Comparison of ENCODE assay signal across 35 cellular contexts in genomic region chr3:41339758-41340157, GRCh38.
"Had no signal": no experiment of that assay in that cellular context is flagged by ENCODE, and none has a peak within 500 bp of the region (broad histone marks: within the 10 kb centered on the region; RNA-seq: fewer than 3 reads in every experiment).

No MANE protein-coding gene starts in this region.

- H3K4me1 Mint-ChIP-seq: activated CD4-positive, alpha-beta T cell treated with anti-CD3 and anti-CD28 coated beads for 36 hours; activated CD4-positive, alpha-beta T cell treated with anti-CD3 and anti-CD28 coated beads, Interleukin-2, amount 10 ng/mL, durations not matched to agents 24 days and 14 days; activated CD8-positive, alpha-beta memory T cell treated with anti-CD3 and anti-CD28 coated beads, Interleukin-2, amount 10 ng/mL, durations not matched to agents 7 days and 5 days; activated naive CD4-positive, alpha-beta T cell treated with anti-CD3 and anti-CD28 coated beads, Interleukin-2, amount 50 U/mL, for 24 hours had no signal

- H3K4me3 Mint-ChIP-seq: activated CD4-positive, alpha-beta memory T cell treated with anti-CD3 and anti-CD28 coated beads for 36 hours; activated CD4-positive, alpha-beta T cell treated with anti-CD3 and anti-CD28 coated beads for 36 hours; activated CD4-positive, alpha-beta T cell treated with anti-CD3 and anti-CD28 coated beads, Interleukin-2, amount 10 ng/mL, durations not matched to agents 24 days and 14 days; activated CD8-positive, alpha-beta memory T cell treated with anti-CD3 and anti-CD28 coated beads, Interleukin-2, amount 10 ng/mL, durations not matched to agents 7 days and 5 days; activated CD8-positive, alpha-beta T cell treated with anti-CD3 and anti-CD28 coated beads, Interleukin-2, amount 10 ng/mL, durations not matched to agents 7 days and 5 days; activated naive CD4-positive, alpha-beta T cell treated with anti-CD3 and anti-CD28 coated beads for 36 hours; activated naive CD4-positive, alpha-beta T cell treated with anti-CD3 and anti-CD28 coated beads, Interleukin-2, amount 50 U/mL, for 24 hours; activated naive CD8-positive, alpha-beta T cell treated with anti-CD3 and anti-CD28 coated beads for 36 hours; activated naive CD8-positive, alpha-beta T cell treated with anti-CD3 and anti-CD28 coated beads, Interleukin-2, amount 50 U/mL, for 24 hours; activated T-helper 1 cell treated with anti-CD3 and anti-CD28 coated beads, Interleukin-12 subunit alpha, Interleukin-12 subunit beta, Interleukin-2, Interleukin-4 antibody, amounts not matched to agents 30 ng/mL and 10 ng/mL and 1 ng/mL, durations not matched to agents 14 hours and 24 hours and 36 hours; effector memory CD8-positive, alpha-beta T cell; T-helper 17 cell; T-helper 2 cell treated with Interferon-gamma antibody and Interleukin-4, amounts not matched to agents 5 μg/mL and 100 μg/mL, for 36 hours had no signal

- DNase-seq: activated CD4-positive, alpha-beta memory T cell treated with anti-CD3 and anti-CD28 coated beads for 36 hours; activated CD4-positive, alpha-beta T cell treated with anti-CD3 and anti-CD28 coated beads for 36 hours; activated CD4-positive, alpha-beta T cell treated with anti-CD3 and anti-CD28 coated beads, Interleukin-2, amount 10 ng/mL, durations not matched to agents 24 days and 14 days; activated CD4-positive, CD25-positive, alpha-beta regulatory T cell; activated CD4-positive, CD25-positive, alpha-beta regulatory T cell treated with anti-CD3 and anti-CD28 coated beads, Interleukin-2, amount 50 U/mL, for 72 hours; activated CD8-positive, alpha-beta memory T cell treated with anti-CD3 and anti-CD28 coated beads, Interleukin-2, amount 10 ng/mL, durations not matched to agents 7 days and 5 days; activated CD8-positive, alpha-beta memory T cell treated with anti-CD3 and anti-CD28 coated beads, Interleukin-2, amount 50 U/mL, for 4 hours; activated CD8-positive, alpha-beta T cell treated with anti-CD3 and anti-CD28 coated beads, Interleukin-2, amount 10 ng/mL, durations not matched to agents 7 days and 5 days; activated effector memory CD4-positive, alpha-beta T cell treated with anti-CD3 and anti-CD28 coated beads, Interleukin-2, amount 50 U/mL, for 16 hours; activated naive CD4-positive, alpha-beta T cell treated with anti-CD3 and anti-CD28 coated beads for 36 hours; activated naive CD8-positive, alpha-beta T cell treated with anti-CD3 and anti-CD28 coated beads for 36 hours; activated naive CD8-positive, alpha-beta T cell treated with anti-CD3 and anti-CD28 coated beads, Interleukin-2, amount 50 U/mL, for 24 hours; activated T-cell treated with anti-CD3 and anti-CD28 coated beads, Interleukin-2, amount 50 U/mL, for 1 hour; activated T-cell treated with anti-CD3 and anti-CD28 coated beads, Interleukin-2, amount 50 U/mL, for 48 hours; adrenal gland; amygdala; aorta; body of pancreas; caudate nucleus; cortex of kidney; dermis blood vessel endothelial cell; effector CD4-positive, alpha-beta T cell; effector memory CD8-positive, alpha-beta T cell; erythroblast; foreskin keratinocyte; gastrocnemius medialis; T-helper 1 cell; T-helper 17 cell; T1000; WERI-Rb-1 had no signal

- H3K27ac ChIP-seq: adrenal gland, body of pancreas, esophagus muscularis mucosa, foreskin keratinocyte, gastrocnemius medialis, WERI-Rb-1 had no signal

- H3K27me3 ChIP-seq: adrenal gland, body of pancreas, esophagus muscularis mucosa, foreskin keratinocyte, gastrocnemius medialis had no signal

- H3K27ac Mint-ChIP-seq: activated CD4-positive, alpha-beta memory T cell treated with anti-CD3 and anti-CD28 coated beads for 36 hours; activated CD4-positive, alpha-beta T cell treated with anti-CD3 and anti-CD28 coated beads for 36 hours; activated CD4-positive, alpha-beta T cell treated with anti-CD3 and anti-CD28 coated beads, Interleukin-2, amount 10 ng/mL, durations not matched to agents 24 days and 14 days; activated CD8-positive, alpha-beta memory T cell treated with anti-CD3 and anti-CD28 coated beads, Interleukin-2, amount 10 ng/mL, durations not matched to agents 7 days and 5 days; activated CD8-positive, alpha-beta T cell treated with anti-CD3 and anti-CD28 coated beads, Interleukin-2, amount 10 ng/mL, durations not matched to agents 7 days and 5 days; activated naive CD4-positive, alpha-beta T cell treated with anti-CD3 and anti-CD28 coated beads for 36 hours; activated naive CD4-positive, alpha-beta T cell treated with anti-CD3 and anti-CD28 coated beads, Interleukin-2, amount 50 U/mL, for 24 hours; activated naive CD8-positive, alpha-beta T cell treated with anti-CD3 and anti-CD28 coated beads for 36 hours; activated naive CD8-positive, alpha-beta T cell treated with anti-CD3 and anti-CD28 coated beads, Interleukin-2, amount 50 U/mL, for 24 hours; activated T-helper 1 cell treated with anti-CD3 and anti-CD28 coated beads, Interleukin-12 subunit alpha, Interleukin-12 subunit beta, Interleukin-2, Interleukin-4 antibody, amounts not matched to agents 30 ng/mL and 10 ng/mL and 1 ng/mL, durations not matched to agents 14 hours and 24 hours and 36 hours; activated T-helper 2 cell treated with anti-CD3 and anti-CD28 coated beads, Interferon-gamma antibody, Interleukin-2, Interleukin-4, amounts not matched to agents 10 μg/mL and 5 μg/mL and 100 μg/mL, durations not matched to agents 14 hours and 24 hours and 36 hours; effector memory CD8-positive, alpha-beta T cell; T-helper 17 cell; T-helper 2 cell treated with Interferon-gamma antibody and Interleukin-4, amounts not matched to agents 5 μg/mL and 100 μg/mL, for 36 hours had no signal

- ATAC-seq: activated CD4-positive, alpha-beta T cell treated with anti-CD3 and anti-CD28 coated beads for 36 hours; activated CD8-positive, alpha-beta memory T cell treated with anti-CD3 and anti-CD28 coated beads, Interleukin-2, amount 10 ng/mL, durations not matched to agents 7 days and 5 days; activated CD8-positive, alpha-beta T cell treated with anti-CD3 and anti-CD28 coated beads, Interleukin-2, amount 10 ng/mL, durations not matched to agents 7 days and 5 days; activated naive CD8-positive, alpha-beta T cell treated with anti-CD3 and anti-CD28 coated beads, Interleukin-2, amount 50 U/mL, for 24 hours; body of pancreas; effector memory CD8-positive, alpha-beta T cell; foreskin keratinocyte; gastrocnemius medialis; T-helper 17 cell had no signal

- H3K27me3 Mint-ChIP-seq: activated CD4-positive, alpha-beta memory T cell treated with anti-CD3 and anti-CD28 coated beads for 36 hours; activated CD4-positive, alpha-beta T cell treated with anti-CD3 and anti-CD28 coated beads for 36 hours; activated CD4-positive, alpha-beta T cell treated with anti-CD3 and anti-CD28 coated beads, Interleukin-2, amount 10 ng/mL, durations not matched to agents 24 days and 14 days; activated CD8-positive, alpha-beta memory T cell treated with anti-CD3 and anti-CD28 coated beads, Interleukin-2, amount 10 ng/mL, durations not matched to agents 7 days and 5 days; activated naive CD4-positive, alpha-beta T cell treated with anti-CD3 and anti-CD28 coated beads, Interleukin-2, amount 50 U/mL, for 24 hours; activated naive CD8-positive, alpha-beta T cell treated with anti-CD3 and anti-CD28 coated beads for 36 hours; activated naive CD8-positive, alpha-beta T cell treated with anti-CD3 and anti-CD28 coated beads, Interleukin-2, amount 50 U/mL, for 24 hours; effector memory CD8-positive, alpha-beta T cell; T-helper 17 cell had no signal

- H3K4me3 ChIP-seq: adrenal gland, body of pancreas, esophagus muscularis mucosa, gastrocnemius medialis had no signal

- H3K4me1 ChIP-seq: adrenal gland, body of pancreas, foreskin keratinocyte, gastrocnemius medialis had no signal

- H3K9me3 ChIP-seq: adrenal gland, body of pancreas, gastrocnemius medialis had no signal

- H3K9me3 Mint-ChIP-seq: activated naive CD4-positive, alpha-beta T cell treated with anti-CD3 and anti-CD28 coated beads, Interleukin-2, amount 50 U/mL, for 24 hours; activated T-helper 2 cell treated with anti-CD3 and anti-CD28 coated beads, Interferon-gamma antibody, Interleukin-2, Interleukin-4, amounts not matched to agents 10 μg/mL and 5 μg/mL and 100 μg/mL, durations not matched to agents 14 hours and 24 hours and 36 hours; effector memory CD8-positive, alpha-beta T cell; T-helper 2 cell treated with Interferon-gamma antibody and Interleukin-4, amounts not matched to agents 5 μg/mL and 100 μg/mL, for 36 hours had no signal

- H3K36me3 ChIP-seq: adrenal gland, esophagus muscularis mucosa, gastrocnemius medialis, WERI-Rb-1 had no signal

- H3K36me3 Mint-ChIP-seq: activated CD4-positive, alpha-beta memory T cell treated with anti-CD3 and anti-CD28 coated beads for 36 hours; activated CD8-positive, alpha-beta memory T cell treated with anti-CD3 and anti-CD28 coated beads, Interleukin-2, amount 10 ng/mL, durations not matched to agents 7 days and 5 days; activated naive CD4-positive, alpha-beta T cell treated with anti-CD3 and anti-CD28 coated beads, Interleukin-2, amount 50 U/mL, for 24 hours had no signal
